ENCODE assay signal across 1 cellular context in the genomic region with DNA sequence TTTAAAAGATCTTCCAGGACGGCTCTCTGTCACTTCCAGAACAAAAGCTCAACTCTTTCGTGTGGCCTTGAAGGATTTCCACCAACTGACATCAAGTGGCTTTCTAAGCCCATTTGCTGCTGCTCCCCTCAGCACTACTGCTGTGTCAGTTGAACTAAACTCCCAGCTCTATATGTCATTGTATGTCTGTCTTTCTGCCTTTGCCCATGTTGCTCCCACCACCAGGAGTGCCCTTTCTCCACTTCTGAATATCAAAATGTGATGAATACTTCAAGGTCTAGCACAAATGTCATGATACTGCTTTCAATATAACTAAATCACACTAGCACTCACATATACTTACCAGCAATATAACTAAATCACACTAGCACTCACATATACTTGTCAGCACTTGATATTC.
TF ChIP-seq lines count a peak whose summit lies in the region.

No MANE protein-coding gene starts in this region.

TF ChIP-seq in GM23338, 12 proteins besides CTCF, POLR2A, EP300 and RAD21:
- TF ChIP-seq EZH2phosphoT487 (IDR thresholded peaks at IDR 0.05; ENCODE audit: unreplicated experiment) = no peak
